Comparison of ENCODE assay signal across 8 cellular contexts in genomic region chr22:43110927-43111623, GRCh38. TPM values are rescaled to one million over a fixed set of nuclear protein-coding genes. Genes with fewer than 3 reads are reported as not detected.
DNase-seq lines count a peak whose midpoint lies in the region; ATAC-seq and TF ChIP-seq lines count a peak whose summit lies in the region.

No MANE protein-coding gene starts in this region.

- peak overlapping the region; percentile 17 for H3K9ac ChIP-seq in HUES6 (ENCODE audit: low read length)

- peaks cover 96% of the 10 kb centered on the region for H3K27me3 Mint-ChIP-seq in nephron progenitor cell (ENCODE audit: low read depth, poor library complexity)

- DNase-seq in Daoy (ENCODE audit: low read depth) (peak; percentile 46), epithelial cell of proximal tubule (ENCODE audit: low read depth) (no peak), nephron progenitor cell (peak; percentile 26), hippocampal formation (lab: John Stamatoyannopoulos, UW) (no peak)
- peak; percentile 34 to 40 for DNase-seq in activated CD4-positive, alpha-beta T cell treated with anti-CD3 and anti-CD28 coated beads, Interleukin-2, amount 50 U/mL, for 48 hours

- no peak overlapping the region for H3K27ac Mint-ChIP-seq in nephron progenitor cell

- H3K9me3 Mint-ChIP-seq in nephron progenitor cell, result no peaks in the 10 kb centered on the region

- no peaks in the 10 kb centered on the region for H3K36me3 Mint-ChIP-seq in nephron progenitor cell (ENCODE audit: low read depth)

- H3K4me1 ChIP-seq in HUES6 (ENCODE audit: control insufficient read depth, insufficient read depth, low read length), result peaks cover 10% of the 10 kb centered on the region

- H3K4me3 Mint-ChIP-seq in nephron progenitor cell, result peak overlapping the region; percentile 77

- ATAC-seq in HG03378 (IDR thresholded peaks at IDR 0.05; ENCODE audit: unreplicated experiment), result no peak
- ATAC-seq in HG03439 (IDR thresholded peaks at IDR 0.05; ENCODE audit: unreplicated experiment), result no peak

- TF ChIP-seq CTCF in epithelial cell of proximal tubule (conservative IDR thresholded peaks at IDR 0.05; ENCODE audit: low read depth, low read length), result no peak
- TF ChIP-seq CTCF in nephron progenitor cell (IDR thresholded peaks at IDR 0.05), result no peak

- H3K27ac ChIP-seq in HUES6 (ENCODE audit: low read depth, low read length), result no peak overlapping the region

- peak overlapping the region; percentile 62 for H3K4me3 ChIP-seq in HUES6 (ENCODE audit: low read depth, low read length)
- peak overlapping the region; percentile 68 for H3K4me3 ChIP-seq in epithelial cell of proximal tubule (ENCODE audit: low read depth, low read length)

- H3K27me3 ChIP-seq in HUES6 (ENCODE audit: control insufficient read depth, insufficient read depth, low read length), result peaks cover 65% of the 10 kb centered on the region

- peaks cover 13% of the 10 kb centered on the region for H3K4me1 Mint-ChIP-seq in nephron progenitor cell

- no peaks in the 10 kb centered on the region for H3K9me3 ChIP-seq in HUES6 (ENCODE audit: control insufficient read depth, insufficient read depth, low read depth, low read length)

- H3K36me3 ChIP-seq in HUES6 (ENCODE audit: control insufficient read depth, insufficient read depth, low read length), result no peaks in the 10 kb centered on the region

RNA-seq across cellular contexts. Expression of gene BIK, which starts 0.5 kb away (rescaled TPM):
- total RNA-seq in Daoy (2014; rRNA removed; shearing (Covaris generic)), result 11.5 and 14.4 TPM in 2 replicates
- 12.4 and 18.3 TPM in 2 replicates for total RNA-seq in epithelial cell of proximal tubule

RNA-seq across cellular contexts. Expression of gene TTLL1, which starts 21.9 kb away (rescaled TPM):
- total RNA-seq in Daoy (2014; rRNA removed; shearing (Covaris generic)), result 9.6 and 15.1 TPM in 2 replicates
- total RNA-seq in epithelial cell of proximal tubule, result 5.9 and 8.9 TPM in 2 replicates

RNA-seq across cellular contexts. Expression of gene MCAT, which starts 32.1 kb away (rescaled TPM):
- 20.2 and 30.6 TPM in 2 replicates for total RNA-seq in Daoy (2014; rRNA removed; shearing (Covaris generic))
- 31.9 and 45.4 TPM in 2 replicates for total RNA-seq in epithelial cell of proximal tubule

RNA-seq across cellular contexts. Expression of gene TSPO, which starts 40.3 kb away (rescaled TPM):
- 178 and 230 TPM in 2 replicates for total RNA-seq in Daoy (2014; rRNA removed; shearing (Covaris generic))
- 524 and 536 TPM in 2 replicates for total RNA-seq in epithelial cell of proximal tubule

Comparison
In these comparisons a context has a peak if more than half of its experiments do, and no peak if none do; other contexts are left out.
1. DNase-seq: peak in Daoy (single experiment), activated CD4-positive, alpha-beta T cell treated with anti-CD3 and anti-CD28 coated beads, Interleukin-2, amount 50 U/mL, for 48 hours (2 of 2) and nephron progenitor cell (single experiment); none in epithelial cell of proximal tubule (single experiment) and hippocampal formation (0 of 2).